Comparison of ENCODE assay signal across 8 cellular contexts in genomic region chr18:76821875-76822509, GRCh38. TPM values are rescaled to one million over a fixed set of nuclear protein-coding genes. Genes with fewer than 3 reads are reported as not detected.
DNase-seq lines count a peak whose midpoint lies in the region; ATAC-seq and TF ChIP-seq lines count a peak whose summit lies in the region.

No MANE protein-coding gene starts in this region.

- peak overlapping the region; percentile 96 for H3K4me3 Mint-ChIP-seq in activated naive CD8-positive, alpha-beta T cell treated with anti-CD3 and anti-CD28 coated beads, Interleukin-2, amount 10 ng/mL, durations not matched to agents 7 days and 5 days

- DNase-seq in COLO829 (ENCODE audit: low spot score) = peak; percentile 52
- peak; percentile 42 for DNase-seq in SK-N-DZ (ENCODE audit: low spot score)
- peak; percentile 81 for DNase-seq in activated naive CD8-positive, alpha-beta T cell treated with anti-CD3 and anti-CD28 coated beads, Interleukin-2, amount 10 ng/mL, durations not matched to agents 7 days and 5 days
- DNase-seq in heart left ventricle = peak; percentile 58 to 85 (median 68)
- DNase-seq in pons (ENCODE audit: low spot score) = peak; percentile 56
- DNase-seq in ureter (ENCODE audit: low spot score) = peak; percentile 61

- no peak for TF ChIP-seq CTCF in heart left ventricle (IDR thresholded peaks at IDR 0.05)

- intact Hi-C loops in heart left ventricle (cut with DNase I) = loop anchor here in 1 of 10 donors (10.0 kb wide), 1 partner anchor 233 kb away; no protein-coding TSS in a partner anchor

- H3K4me1 ChIP-seq in heart left ventricle = peaks cover 5 to 45% (median 18%) of the 10 kb centered on the region in 12 donors

- peak overlapping the region; percentile 96 for H3K27ac Mint-ChIP-seq in activated naive CD8-positive, alpha-beta T cell treated with anti-CD3 and anti-CD28 coated beads, Interleukin-2, amount 10 ng/mL, durations not matched to agents 7 days and 5 days

- ATAC-seq in GM19438 (IDR thresholded peaks at IDR 0.05; ENCODE audit: low read depth, unreplicated experiment) = peak; percentile 41
- peak; percentile 25 for ATAC-seq in HG03558 (IDR thresholded peaks at IDR 0.05; ENCODE audit: extremely low read depth, unreplicated experiment)
- peak; percentile 58 for ATAC-seq in activated naive CD8-positive, alpha-beta T cell treated with anti-CD3 and anti-CD28 coated beads, Interleukin-2, amount 10 ng/mL, durations not matched to agents 7 days and 5 days (ENCODE audit: low read depth)
- ATAC-seq in heart left ventricle = peak; percentile 52 to 78 (median 70)

- H3K27me3 Mint-ChIP-seq in activated naive CD8-positive, alpha-beta T cell treated with anti-CD3 and anti-CD28 coated beads, Interleukin-2, amount 10 ng/mL, durations not matched to agents 7 days and 5 days = no peaks in the 10 kb centered on the region

- peak overlapping the region; percentile 93 to 99 (median 97) for H3K27ac ChIP-seq in heart left ventricle

- no peaks in the 10 kb centered on the region for H3K9me3 Mint-ChIP-seq in activated naive CD8-positive, alpha-beta T cell treated with anti-CD3 and anti-CD28 coated beads, Interleukin-2, amount 10 ng/mL, durations not matched to agents 7 days and 5 days

- WGBS in heart left ventricle, 4 donors = 0 to 1% (median 1%) methylated on average over 13 to 89 of the region's 89 CpGs

- peak in 1 of 2 donors; percentile 62 for TF ChIP-seq POLR2A in heart left ventricle (IDR thresholded peaks at IDR 0.05)

- H3K36me3 ChIP-seq in heart left ventricle = no peaks in the 10 kb centered on the region

- peaks cover 18% of the 10 kb centered on the region for H3K36me3 Mint-ChIP-seq in activated naive CD8-positive, alpha-beta T cell treated with anti-CD3 and anti-CD28 coated beads, Interleukin-2, amount 10 ng/mL, durations not matched to agents 7 days and 5 days

- POLR2A ChIA-PET in activated naive CD8-positive, alpha-beta T cell treated with anti-CD3 and anti-CD28 coated beads, Interleukin-2, amount 10 ng/mL, durations not matched to agents 7 days and 5 days (lab: Charles Lee) = interaction anchor here (0.8 to 2.4 kb wide), 10 partner anchors 10 to 347 kb away, joined by 3 to 7 read pairs (median 3); partner anchors contain the start of gene MBP

- no peaks in the 10 kb centered on the region for H3K27me3 ChIP-seq in heart left ventricle

- peak overlapping the region; percentile 71 to 99 (median 94) for H3K4me3 ChIP-seq in heart left ventricle

- no peaks in the 10 kb centered on the region for H3K9me3 ChIP-seq in heart left ventricle

- peaks cover 33% of the 10 kb centered on the region for H3K4me1 Mint-ChIP-seq in activated naive CD8-positive, alpha-beta T cell treated with anti-CD3 and anti-CD28 coated beads, Interleukin-2, amount 10 ng/mL, durations not matched to agents 7 days and 5 days

RNA-seq across cellular contexts. Expression of gene ZNF236, which starts 0.4 kb away (rescaled TPM):
- 2.7 and 2.8 TPM in 2 replicates for polyA plus RNA-seq in SK-N-DZ (2014; cell fraction: cytosol; rRNA removed)
- 7.2 and 28.1 TPM in 2 replicates for polyA plus RNA-seq in SK-N-DZ (2014; cell fraction: nucleus; rRNA removed)
- total RNA-seq in activated naive CD8-positive, alpha-beta T cell treated with anti-CD3 and anti-CD28 coated beads, Interleukin-2, amount 10 ng/mL, durations not matched to agents 7 days and 5 days = 10 to 100 TPM; 23.7 to 25.5 TPM
- total RNA-seq in heart left ventricle (10 to 100 TPM in 7 of 9 donors, 1 to 10 TPM in 2; 7.9 to 17.0 (median 10.9) TPM), ureter (30.0 TPM)
- polyA plus RNA-seq in heart left ventricle = 1 to 10 TPM; 1.9 to 2.1 TPM

Comparison
In these comparisons a context has a peak if more than half of its experiments do, and no peak if none do; other contexts are left out.
1. Peak in every context shown above with its lines: DNase-seq, ATAC-seq, H3K4me3 ChIP-seq and H3K27ac ChIP-seq.